In genomic region chr7:137480824-137481365, GRCh38 we compare ENCODE assay signal across 31 cellular contexts.
DNase-seq lines count a peak whose midpoint lies in the region; ATAC-seq, FAIRE-seq and TF ChIP-seq lines count a peak whose summit lies in the region.
"Had no signal": no experiment of that assay in that cellular context is flagged by ENCODE, and none has a peak within 500 bp of the region (broad histone marks: within the 10 kb centered on the region; RNA-seq: fewer than 3 reads in every experiment).

No MANE protein-coding gene starts in this region.

- no peaks in the 10 kb centered on the region for H3K4me1 Mint-ChIP-seq in stimulated activated naive B cell treated with anti-CD40 and anti-IgM and Interleukin-4, amounts not matched to agents 10 μg/mL and 1 μg/mL and 100 μg/mL, for 72 hours
- H3K4me1 Mint-ChIP-seq: activated B cell treated with CpG ODN at 0.5 μM for 24 hours; activated CD4-positive, alpha-beta T cell treated with anti-CD3 and anti-CD28 coated beads, Interleukin-2, amount 10 ng/mL, durations not matched to agents 7 days and 5 days; CD4-positive, CD25-positive, alpha-beta regulatory T cell had no signal

- no peaks in the 10 kb centered on the region for H3K9me3 ChIP-seq in psoas muscle
- H3K9me3 ChIP-seq: left lung, SK-N-SH, stomach had no signal

- intact Hi-C loops in psoas muscle (cut with DNase I), result no loop called here

- no peaks in the 10 kb centered on the region for H3K27me3 ChIP-seq in psoas muscle (ENCODE audit: insufficient read depth in 3 of 3, low read length in 2 of 3)
- H3K27me3 ChIP-seq: left lung, stomach had no signal

- no peaks in the 10 kb centered on the region for H3K27me3 Mint-ChIP-seq in stimulated activated naive B cell treated with anti-CD40 and anti-IgM and Interleukin-4, amounts not matched to agents 10 μg/mL and 1 μg/mL and 100 μg/mL, for 72 hours
- H3K27me3 Mint-ChIP-seq: activated B cell treated with CpG ODN at 0.5 μM for 24 hours; activated CD4-positive, alpha-beta T cell treated with anti-CD3 and anti-CD28 coated beads, Interleukin-2, amount 10 ng/mL, durations not matched to agents 7 days and 5 days; activated T-cell treated with anti-CD3 and anti-CD28 coated beads, Interleukin-2, amount 50 U/mL, for 24 hours; CD4-positive, CD25-positive, alpha-beta regulatory T cell; effector memory CD8-positive, alpha-beta T cell had no signal

- H3K4me3 Mint-ChIP-seq in stimulated activated naive B cell treated with anti-CD40 and anti-IgM and Interleukin-4, amounts not matched to agents 10 μg/mL and 1 μg/mL and 100 μg/mL, for 72 hours, result no peak overlapping the region
- H3K4me3 Mint-ChIP-seq: activated B cell treated with CpG ODN at 0.5 μM for 24 hours; activated CD4-positive, alpha-beta T cell treated with anti-CD3 and anti-CD28 coated beads, Interleukin-2, amount 10 ng/mL, durations not matched to agents 7 days and 5 days; activated T-cell treated with anti-CD3 and anti-CD28 coated beads, Interleukin-2, amount 50 U/mL, for 24 hours; CD4-positive, CD25-positive, alpha-beta regulatory T cell; effector memory CD8-positive, alpha-beta T cell; neural crest cell had no signal

- H3K27ac ChIP-seq in psoas muscle, result no peak overlapping the region
- H3K27ac ChIP-seq: 22Rv1, left lung, stomach had no signal

- in situ Hi-C loops in astrocyte of the cerebellum (cut with HindIII; ENCODE audit: low sequenced_read_pairs), result no loop called here

- no peaks in the 10 kb centered on the region for H3K36me3 ChIP-seq in psoas muscle (ENCODE audit: insufficient read depth in 1 of 2, low read depth in 1 of 2)
- H3K36me3 ChIP-seq: left lung, stomach had no signal

- H3K36me3 Mint-ChIP-seq in stimulated activated naive B cell treated with anti-CD40 and anti-IgM and Interleukin-4, amounts not matched to agents 10 μg/mL and 1 μg/mL and 100 μg/mL, for 72 hours, result no peaks in the 10 kb centered on the region
- H3K36me3 Mint-ChIP-seq: CD4-positive, CD25-positive, alpha-beta regulatory T cell had no signal

- ATAC-seq in stimulated activated naive B cell treated with anti-CD40 and anti-IgM and Interleukin-4, amounts not matched to agents 10 μg/mL and 1 μg/mL and 100 μg/mL, for 72 hours (replicated peaks), result peak; percentile 42 to 63
- no peak for ATAC-seq in psoas muscle
- no peak for ATAC-seq in HG02884 (IDR thresholded peaks at IDR 0.05; ENCODE audit: unreplicated experiment)
- ATAC-seq: effector memory CD8-positive, alpha-beta T cell; left lung; right cardiac atrium had no signal

- WGBS in psoas muscle, 3 donors, result 24 to 37% (median 31%) methylated on average over 3 of the region's 3 CpGs

- TF ChIP-seq CTCF in astrocyte of the cerebellum (IDR thresholded peaks at IDR 0.05; ENCODE audit: low read depth, low read length, missing control alignments), result no peak
- TF ChIP-seq CTCF in D721Med (IDR thresholded peaks at IDR 0.05; ENCODE audit: insufficient read depth, missing control alignments), result no peak
- TF ChIP-seq CTCF in psoas muscle (IDR thresholded peaks at IDR 0.05), result no peak

- no peak overlapping the region for H3K27ac Mint-ChIP-seq in stimulated activated naive B cell treated with anti-CD40 and anti-IgM and Interleukin-4, amounts not matched to agents 10 μg/mL and 1 μg/mL and 100 μg/mL, for 72 hours
- H3K27ac Mint-ChIP-seq: activated B cell treated with CpG ODN at 0.5 μM for 24 hours; activated CD4-positive, alpha-beta T cell treated with anti-CD3 and anti-CD28 coated beads, Interleukin-2, amount 10 ng/mL, durations not matched to agents 7 days and 5 days; activated T-cell treated with anti-CD3 and anti-CD28 coated beads, Interleukin-2, amount 50 U/mL, for 24 hours; CD4-positive, CD25-positive, alpha-beta regulatory T cell; effector memory CD8-positive, alpha-beta T cell had no signal

- peaks cover 3 to 9% of the 10 kb centered on the region in 2 donors for H3K9me3 Mint-ChIP-seq in stimulated activated naive B cell treated with anti-CD40 and anti-IgM and Interleukin-4, amounts not matched to agents 10 μg/mL and 1 μg/mL and 100 μg/mL, for 72 hours
- H3K9me3 Mint-ChIP-seq: activated CD4-positive, alpha-beta T cell treated with anti-CD3 and anti-CD28 coated beads, Interleukin-2, amount 10 ng/mL, durations not matched to agents 7 days and 5 days; activated T-cell treated with anti-CD3 and anti-CD28 coated beads, Interleukin-2, amount 50 U/mL, for 24 hours; neural crest cell had no signal

- DNase-seq in NCI-H146 (lab: John Stamatoyannopoulos, UW) (peak; percentile 2), NCI-H146 treated with DMSO at 0.1 percent for 48 hours (lab: John Stamatoyannopoulos, UW; ENCODE audit: unreplicated experiment) (no peak), NCI-H2171 (lab: John Stamatoyannopoulos, UW) (peak; percentile 18), astrocyte of the cerebellum (ENCODE audit: low read depth) (peak; percentile 16), D721Med (ENCODE audit: insufficient read length, low spot score) (no peak), psoas muscle (no peak)
- no peak for DNase-seq in stimulated activated naive B cell treated with anti-CD40 and anti-IgM and Interleukin-4, amounts not matched to agents 10 μg/mL and 1 μg/mL and 100 μg/mL, for 72 hours
- DNase-seq: activated B cell treated with CpG ODN at 0.5 μM for 24 hours; activated CD4-positive, alpha-beta T cell treated with anti-CD3 and anti-CD28 coated beads, Interleukin-2, amount 10 ng/mL, durations not matched to agents 7 days and 5 days; activated gamma-delta T cell treated with Interleukin-2 at 50 U/mL for 16 hours; activated T-cell treated with anti-CD3 and anti-CD28 coated beads, Interleukin-2, amount 50 U/mL, for 24 hours; CD4-positive, CD25-positive, alpha-beta regulatory T cell; central memory CD4-positive, alpha-beta T cell; effector memory CD8-positive, alpha-beta T cell; islet precursor cell; KBM-7; left lung; mesenchymal stem cell; NCI-H1105 treated with DMSO at 0.1 percent for 48 hours; NCI-H2029; posterior cingulate gyrus; right cardiac atrium; SK-N-SH; stimulated activated CD8-positive, alpha-beta memory T cell treated with anti-CD3 and anti-CD28 coated beads, Interleukin-4, amount 100 ng/mL, for 48 hours; stomach had no signal

- no peaks in the 10 kb centered on the region for H3K4me1 ChIP-seq in psoas muscle
- H3K4me1 ChIP-seq: left lung, stomach had no signal

- H3K4me3 ChIP-seq in astrocyte of the cerebellum (ENCODE audit: low read depth, low read length) (no peak overlapping the region), psoas muscle (no peak overlapping the region)
- H3K4me3 ChIP-seq: left lung, stomach had no signal

- FAIRE-seq in D721Med (lab: Jason Lieb, UNC), result no peak
- FAIRE-seq: astrocyte, HTR-8/SVneo, urothelium cell line had no signal

Comparison
In these comparisons a context has a peak if more than half of its experiments do, and no peak if none do; other contexts are left out.
1. DNase-seq: peak in NCI-H146 (single experiment), NCI-H2171 (single experiment) and astrocyte of the cerebellum (single experiment); none in NCI-H146 treated with DMSO at 0.1 percent for 48 hours (single experiment), stimulated activated naive B cell treated with anti-CD40 and anti-IgM and Interleukin-4, amounts not matched to agents 10 μg/mL and 1 μg/mL and 100 μg/mL, for 72 hours (single experiment), D721Med (single experiment) and psoas muscle (0 of 2).
2. ATAC-seq: peak in stimulated activated naive B cell treated with anti-CD40 and anti-IgM and Interleukin-4, amounts not matched to agents 10 μg/mL and 1 μg/mL and 100 μg/mL, for 72 hours (2 of 2); none in psoas muscle (0 of 4) and HG02884 (single experiment).